Comparison of ENCODE assay signal across 1 cellular context in the genomic region with DNA sequence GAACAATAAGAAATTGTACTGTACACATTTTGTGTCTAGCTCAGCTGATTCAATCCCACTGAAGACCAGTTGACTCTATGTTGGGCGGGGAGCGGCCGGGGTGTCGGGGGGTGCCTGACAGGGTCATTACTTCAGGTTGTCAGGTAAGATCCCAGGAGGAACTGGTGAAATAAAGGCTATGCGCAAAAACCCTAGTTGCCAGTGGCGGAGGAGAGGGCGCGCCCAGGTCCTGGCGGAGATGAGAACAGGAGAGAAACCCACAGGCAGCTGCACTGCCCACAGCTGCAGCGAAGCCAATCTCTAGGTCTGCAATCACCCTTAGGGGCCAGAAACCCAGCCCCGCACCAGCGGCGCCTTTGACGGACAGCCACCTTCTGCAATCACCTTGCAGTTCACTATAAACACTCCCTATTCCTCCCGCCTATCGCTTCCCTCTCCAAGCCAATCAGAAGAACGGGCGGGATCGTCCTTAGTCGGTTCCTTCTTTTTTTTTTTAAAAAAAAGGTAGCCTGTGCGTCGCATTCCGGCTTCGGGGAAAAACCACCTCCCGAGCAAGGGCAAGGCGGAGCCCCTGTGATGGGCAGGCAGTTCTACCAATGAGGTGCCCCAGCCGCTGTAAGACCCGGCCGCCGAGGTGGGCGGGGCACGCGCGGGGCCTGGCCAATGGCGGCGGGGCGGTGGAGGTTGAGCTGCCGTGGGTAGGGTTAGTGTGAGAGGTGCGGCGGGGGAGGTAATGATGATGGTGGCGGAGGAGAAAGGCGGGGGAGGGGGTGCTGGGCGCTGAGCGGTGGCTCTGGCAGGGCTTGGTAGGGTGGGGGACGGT.
TF ChIP-seq lines count a peak whose summit lies in the region.

A gene (plus strand): TSS at position 707 of the 823 bp plus-strand sequence. CDS start 1,479 bp downstream, outside the sequence.

TF ChIP-seq in SK-N-SH, 30 proteins besides CTCF, POLR2A, EP300 and RAD21 (continued from another document):
- TF ChIP-seq, protein P1, sequence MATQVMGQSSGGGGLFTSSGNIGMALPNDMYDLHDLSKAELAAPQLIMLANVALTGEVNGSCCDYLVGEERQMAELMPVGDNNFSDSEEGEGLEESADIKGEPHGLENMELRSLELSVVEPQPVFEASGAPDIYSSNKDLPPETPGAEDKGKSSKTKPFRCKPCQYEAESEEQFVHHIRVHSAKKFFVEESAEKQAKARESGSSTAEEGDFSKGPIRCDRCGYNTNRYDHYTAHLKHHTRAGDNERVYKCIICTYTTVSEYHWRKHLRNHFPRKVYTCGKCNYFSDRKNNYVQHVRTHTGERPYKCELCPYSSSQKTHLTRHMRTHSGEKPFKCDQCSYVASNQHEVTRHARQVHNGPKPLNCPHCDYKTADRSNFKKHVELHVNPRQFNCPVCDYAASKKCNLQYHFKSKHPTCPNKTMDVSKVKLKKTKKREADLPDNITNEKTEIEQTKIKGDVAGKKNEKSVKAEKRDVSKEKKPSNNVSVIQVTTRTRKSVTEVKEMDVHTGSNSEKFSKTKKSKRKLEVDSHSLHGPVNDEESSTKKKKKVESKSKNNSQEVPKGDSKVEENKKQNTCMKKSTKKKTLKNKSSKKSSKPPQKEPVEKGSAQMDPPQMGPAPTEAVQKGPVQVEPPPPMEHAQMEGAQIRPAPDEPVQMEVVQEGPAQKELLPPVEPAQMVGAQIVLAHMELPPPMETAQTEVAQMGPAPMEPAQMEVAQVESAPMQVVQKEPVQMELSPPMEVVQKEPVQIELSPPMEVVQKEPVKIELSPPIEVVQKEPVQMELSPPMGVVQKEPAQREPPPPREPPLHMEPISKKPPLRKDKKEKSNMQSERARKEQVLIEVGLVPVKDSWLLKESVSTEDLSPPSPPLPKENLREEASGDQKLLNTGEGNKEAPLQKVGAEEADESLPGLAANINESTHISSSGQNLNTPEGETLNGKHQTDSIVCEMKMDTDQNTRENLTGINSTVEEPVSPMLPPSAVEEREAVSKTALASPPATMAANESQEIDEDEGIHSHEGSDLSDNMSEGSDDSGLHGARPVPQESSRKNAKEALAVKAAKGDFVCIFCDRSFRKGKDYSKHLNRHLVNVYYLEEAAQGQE (IDR thresholded peaks at IDR 0.05; ENCODE audit: low read depth, low read length): peak; percentile 40; the same call in 1 of the 2 replicates
- TF ChIP-seq CHD2 (IDR thresholded peaks at IDR 0.05; ENCODE audit: low read length, partially characterized antibody) (peak; percentile 87), SMC3 (IDR thresholded peaks at IDR 0.05; ENCODE audit: low read depth, low read length) (peak; percentile 24; the same call in 1 of the 2 replicates), SIN3A (IDR thresholded peaks at IDR 0.05; ENCODE audit: borderline replicate concordance, low read depth, low read length) (peak; percentile 38; the same call in 1 of the 2 replicates), TEAD4 (IDR thresholded peaks at IDR 0.05; ENCODE audit: borderline replicate concordance, insufficient read depth) (no peak), NRF1 (IDR thresholded peaks at IDR 0.05; ENCODE audit: low read depth, low read length) (peak; percentile 32), ELF1 (IDR thresholded peaks at IDR 0.05) (peak; percentile 58), RXRA (IDR thresholded peaks at IDR 0.05; ENCODE audit: borderline replicate concordance, low read depth) (no peak), FOSL2 (IDR thresholded peaks at IDR 0.05; ENCODE audit: borderline replicate concordance, low read depth) (no peak), YY1 (IDR thresholded peaks at IDR 0.05; ENCODE audit: low read depth) (peak; percentile 80), NFIC (IDR thresholded peaks at IDR 0.05; ENCODE audit: borderline replicate concordance) (0 out of 2 replicates have a peak, but pooled peaks have one; percentile 11), FOXJ3 (CRISPR knock-in tag; IDR thresholded peaks at IDR 0.05) (no peak)
- TF ChIP-seq, protein P2, sequence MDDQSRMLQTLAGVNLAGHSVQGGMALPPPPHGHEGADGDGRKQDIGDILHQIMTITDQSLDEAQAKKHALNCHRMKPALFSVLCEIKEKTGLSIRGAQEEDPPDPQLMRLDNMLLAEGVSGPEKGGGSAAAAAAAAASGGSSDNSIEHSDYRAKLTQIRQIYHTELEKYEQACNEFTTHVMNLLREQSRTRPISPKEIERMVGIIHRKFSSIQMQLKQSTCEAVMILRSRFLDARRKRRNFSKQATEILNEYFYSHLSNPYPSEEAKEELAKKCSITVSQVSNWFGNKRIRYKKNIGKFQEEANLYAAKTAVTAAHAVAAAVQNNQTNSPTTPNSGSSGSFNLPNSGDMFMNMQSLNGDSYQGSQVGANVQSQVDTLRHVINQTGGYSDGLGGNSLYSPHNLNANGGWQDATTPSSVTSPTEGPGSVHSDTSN (IDR thresholded peaks at IDR 0.05): peak; percentile 99
- TF ChIP-seq, protein P3, sequence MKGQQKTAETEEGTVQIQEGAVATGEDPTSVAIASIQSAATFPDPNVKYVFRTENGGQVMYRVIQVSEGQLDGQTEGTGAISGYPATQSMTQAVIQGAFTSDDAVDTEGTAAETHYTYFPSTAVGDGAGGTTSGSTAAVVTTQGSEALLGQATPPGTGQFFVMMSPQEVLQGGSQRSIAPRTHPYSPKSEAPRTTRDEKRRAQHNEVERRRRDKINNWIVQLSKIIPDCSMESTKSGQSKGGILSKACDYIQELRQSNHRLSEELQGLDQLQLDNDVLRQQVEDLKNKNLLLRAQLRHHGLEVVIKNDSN (IDR thresholded peaks at IDR 0.05; ENCODE audit: borderline replicate concordance, low read depth): no peak; the same call in 1 of the 2 replicates
- TF ChIP-seq, protein P4, sequence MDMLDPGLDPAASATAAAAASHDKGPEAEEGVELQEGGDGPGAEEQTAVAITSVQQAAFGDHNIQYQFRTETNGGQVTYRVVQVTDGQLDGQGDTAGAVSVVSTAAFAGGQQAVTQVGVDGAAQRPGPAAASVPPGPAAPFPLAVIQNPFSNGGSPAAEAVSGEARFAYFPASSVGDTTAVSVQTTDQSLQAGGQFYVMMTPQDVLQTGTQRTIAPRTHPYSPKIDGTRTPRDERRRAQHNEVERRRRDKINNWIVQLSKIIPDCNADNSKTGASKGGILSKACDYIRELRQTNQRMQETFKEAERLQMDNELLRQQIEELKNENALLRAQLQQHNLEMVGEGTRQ (IDR thresholded peaks at IDR 0.05; ENCODE audit: borderline replicate concordance, low read depth, low read length): peak; percentile 45
